ENCODE assay signal across 1 cellular context in the genomic region with DNA sequence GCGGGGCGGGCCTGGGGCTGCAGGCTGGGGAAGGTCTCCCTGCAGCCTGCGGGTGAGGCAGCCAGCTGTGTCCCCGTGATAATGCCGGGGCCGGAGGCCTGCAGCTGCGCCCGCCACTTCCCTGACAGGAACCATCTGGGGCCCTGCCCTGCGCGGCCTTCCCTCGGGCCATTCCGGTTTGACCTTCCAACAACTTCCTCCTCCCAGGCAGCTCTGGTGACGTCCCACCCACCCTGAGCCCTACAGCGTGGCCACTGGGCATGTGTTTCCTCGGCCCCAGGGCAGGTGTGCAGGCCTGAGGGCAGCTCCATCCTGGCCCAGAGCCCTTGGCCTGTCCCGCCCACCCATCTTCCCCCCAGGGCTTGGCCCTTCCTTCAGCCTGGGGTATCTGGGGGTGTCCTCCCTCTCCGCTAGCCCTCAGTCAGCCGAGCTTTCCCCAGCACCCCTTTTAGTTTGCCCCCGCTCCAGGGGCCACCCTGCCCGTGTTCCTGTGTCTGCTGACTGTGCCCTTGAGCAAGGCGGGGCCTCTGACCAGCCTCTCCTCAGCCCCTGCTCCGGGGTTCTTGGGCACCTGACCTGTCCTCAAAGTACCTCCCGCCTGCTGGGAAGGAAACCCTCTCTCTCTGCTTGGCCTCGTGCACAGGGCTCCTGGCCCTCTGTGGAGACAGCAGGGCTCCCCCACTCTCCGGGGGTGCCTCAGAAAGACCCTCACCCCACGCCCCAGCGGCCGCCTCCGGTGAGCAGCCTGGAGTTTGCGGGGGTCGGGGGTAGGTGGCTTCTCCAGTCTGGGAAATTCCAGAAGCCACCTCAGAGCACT.
TF ChIP-seq lines count a peak whose summit lies in the region.

CBFA2T3 (minus strand) TSS at position 180 of the 817 bp plus-strand sequence. CDS start 400 bp downstream, outside the sequence.

TF ChIP-seq in WTC11, 78 proteins besides CTCF, POLR2A, EP300 and RAD21 (continued from another document):
- TF ChIP-seq, protein P1, sequence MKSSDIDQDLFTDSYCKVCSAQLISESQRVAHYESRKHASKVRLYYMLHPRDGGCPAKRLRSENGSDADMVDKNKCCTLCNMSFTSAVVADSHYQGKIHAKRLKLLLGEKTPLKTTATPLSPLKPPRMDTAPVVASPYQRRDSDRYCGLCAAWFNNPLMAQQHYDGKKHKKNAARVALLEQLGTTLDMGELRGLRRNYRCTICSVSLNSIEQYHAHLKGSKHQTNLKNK (CRISPR knock-in tag; IDR thresholded peaks at IDR 0.05): no peak
